ENCODE assay signal across 19 cellular contexts in genomic region chr10:25557136-25557535, GRCh38.
DNase-seq lines count a peak whose midpoint lies in the region; ATAC-seq, FAIRE-seq and TF ChIP-seq lines count a peak whose summit lies in the region.
"Had no signal": no experiment of that assay in that cellular context is flagged by ENCODE, and none has a peak within 500 bp of the region (broad histone marks: within the 10 kb centered on the region; RNA-seq: fewer than 3 reads in every experiment).

No MANE protein-coding gene starts in this region.

- peak; percentile 62 for FAIRE-seq in endothelial cell of umbilical vein (lab: Jason Lieb, UNC)
- FAIRE-seq: A204.1, GM12892, H1, RCC 7860 had no signal

- no peaks in the 10 kb centered on the region for H4K20me1 ChIP-seq in endothelial cell of umbilical vein (replicated peaks; ENCODE audit: control insufficient read depth, extremely low read depth, insufficient read depth, low read length)
- H4K20me1 ChIP-seq: BLaER1 had no signal

- H3K27me3 ChIP-seq in endothelial cell of umbilical vein (ENCODE audit: control insufficient read depth in 2 of 2, insufficient read depth in 2 of 2, low read length in 2 of 2): no peaks in the 10 kb centered on the region
- H3K27me3 ChIP-seq: BLaER1 had no signal

- BruUV-seq in Calu3 (replicated peaks; lab: Mats Ljungman, UMichigan) (no TSS peak), endothelial cell of umbilical vein (replicated peaks; lab: Mats Ljungman, UMichigan) (TSS peak; percentile 60)

- no peaks in the 10 kb centered on the region for H3K9me3 ChIP-seq in endothelial cell of umbilical vein (replicated peaks; ENCODE audit: control insufficient read depth, insufficient read depth, low read length)
- H3K9me3 ChIP-seq: BLaER1 had no signal

- H3K27me3 Mint-ChIP-seq in Calu3 (ENCODE audit: unreplicated experiment) (no peaks in the 10 kb centered on the region), nephron (ENCODE audit: low read depth) (no peaks in the 10 kb centered on the region), T-cell (no peaks in the 10 kb centered on the region)

- H3K36me3 ChIP-seq in endothelial cell of umbilical vein (ENCODE audit: control insufficient read depth in 2 of 2, extremely low read depth in 1 of 2, insufficient read depth in 2 of 2, low read length in 2 of 2): no peaks in the 10 kb centered on the region
- H3K36me3 ChIP-seq: BLaER1 had no signal

- in situ Hi-C loops in SK-MEL-5 (cut with HindIII; ENCODE audit: low pct_unique_long_range_greater_than_20kb, low sequenced_read_pairs): no loop called here

- H3K4me3 Mint-ChIP-seq in Calu3 (ENCODE audit: low read depth, unreplicated experiment): no peak overlapping the region
- no peak overlapping the region for H3K4me3 Mint-ChIP-seq in nephron
- H3K4me3 Mint-ChIP-seq in T-cell: no peak overlapping the region
- H3K4me3 Mint-ChIP-seq: CD8-positive, alpha-beta T cell had no signal

- peak overlapping the region; percentile 42 for H3K27ac Mint-ChIP-seq in Calu3 (ENCODE audit: unreplicated experiment)
- peak overlapping the region; percentile 72 to 93 (median 87) for H3K27ac Mint-ChIP-seq in nephron
- H3K27ac Mint-ChIP-seq in T-cell: no peak overlapping the region
- H3K27ac Mint-ChIP-seq: CD8-positive, alpha-beta T cell had no signal

- H3K36me3 Mint-ChIP-seq in Calu3 (ENCODE audit: insufficient read depth, unreplicated experiment) (no peaks in the 10 kb centered on the region), nephron (ENCODE audit: low read depth) (no peaks in the 10 kb centered on the region), T-cell (no peaks in the 10 kb centered on the region)
- H3K36me3 Mint-ChIP-seq: CD8-positive, alpha-beta T cell had no signal

- intact Hi-C loops in Calu3 (cut with micrococcal nuclease; ENCODE audit: unreplicated experiment) (no loop called here), endothelial cell of umbilical vein (cut with micrococcal nuclease) (loop anchor here (2.0 kb wide), 1 partner anchor 34 kb away; no protein-coding TSS in a partner anchor)

- no peak for TF ChIP-seq CTCF in Calu3 (IDR thresholded peaks at IDR 0.05; ENCODE audit: unreplicated experiment)
- no peak for TF ChIP-seq CTCF in endothelial cell of umbilical vein (IDR thresholded peaks at IDR 0.05; ENCODE audit: extremely low read depth in 1 of 2, insufficient read depth in 1 of 2, low read depth in 1 of 2, low read length in 2 of 2)
- no peak for TF ChIP-seq CTCF in nephron (IDR thresholded peaks at IDR 0.05; ENCODE audit: unreplicated experiment in 3 of 3)

- no peak overlapping the region for H3K4me3 ChIP-seq in endothelial cell of umbilical vein (replicated peaks in 1 of 3; ENCODE audit: insufficient read depth in 1 of 3, low read depth in 1 of 3, low read length in 3 of 3)
- H3K4me3 ChIP-seq: BLaER1 had no signal

- H2AFZ ChIP-seq in endothelial cell of umbilical vein (ENCODE audit: low read depth, low read length): peak overlapping the region; percentile 69

- dilution Hi-C loops in endothelial cell of umbilical vein (cut with MboI; ENCODE audit: extremely low pct_ligation_motif_present, low sequenced_read_pairs): no loop called here

- peaks cover 18% of the 10 kb centered on the region for H3K4me1 ChIP-seq in endothelial cell of umbilical vein (ENCODE audit: control insufficient read depth, extremely low read depth, insufficient read depth, low read length)
- H3K4me1 ChIP-seq: BLaER1 had no signal

- no peaks in the 10 kb centered on the region for H3K9me1 ChIP-seq in endothelial cell of umbilical vein (replicated peaks; ENCODE audit: control insufficient read depth, extremely low read depth, insufficient read depth, low read length)

- POLR2A ChIA-PET in endothelial cell of umbilical vein (lab: Charles Lee): no interaction called here
- POLR2A ChIA-PET in T-cell (lab: Charles Lee): no interaction called here

- H3K9ac ChIP-seq in endothelial cell of umbilical vein (replicated peaks; ENCODE audit: extremely low read depth, insufficient read depth, low read length): no peak overlapping the region
- H3K9ac ChIP-seq: BLaER1, KMS-11 had no signal

- TF ChIP-seq POLR2A in endothelial cell of umbilical vein (IDR thresholded peaks at IDR 0.05; ENCODE audit: low read depth, low read length): no peak

- DNase-seq in Calu3 (no peak), SK-MEL-5 (ENCODE audit: low read depth, low spot score) (peak; percentile 26), endothelial cell of umbilical vein (ENCODE audit: low read depth, low spot score) (peak; percentile 33), T-cell (no peak), NCI-H446 treated with DMSO at 0.1 percent for 48 hours (lab: John Stamatoyannopoulos, UW) (no peak), HCEC 1CT (no peak)
- DNase-seq: CD8-positive, alpha-beta T cell; NCI-H1105; NCI-H1694 treated with DMSO at 0.1 percent for 48 hours; NCI-H345; SHP77 had no signal

- no peaks in the 10 kb centered on the region for H3K79me2 ChIP-seq in endothelial cell of umbilical vein (ENCODE audit: control insufficient read depth, insufficient read depth, low read length)

- H3K4me2 ChIP-seq in endothelial cell of umbilical vein (ENCODE audit: insufficient read depth, low read length): peak overlapping the region; percentile 27
- H3K4me2 ChIP-seq: BLaER1, KMS-11 had no signal

- CTCF ChIA-PET in Calu3 (lab: Charles Lee): no interaction called here
- CTCF ChIA-PET in endothelial cell of umbilical vein (lab: Charles Lee): interaction anchor here (0.9 to 2.4 kb wide), 4 partner anchors 10 to 81 kb away, joined by 3 to 9 read pairs (median 4); no protein-coding TSS in a partner anchor
- CTCF ChIA-PET in T-cell (lab: Charles Lee): no interaction called here

- no peak for ATAC-seq in GM18858 (IDR thresholded peaks at IDR 0.05; ENCODE audit: unreplicated experiment)
- no peak for ATAC-seq in T-cell (replicated peaks in 1 of 4)
- ATAC-seq: CD8-positive, alpha-beta T cell had no signal

- H3K27ac ChIP-seq in endothelial cell of umbilical vein (ENCODE audit: insufficient read depth, low read depth, low read length): peak overlapping the region; percentile 44
- H3K27ac ChIP-seq: BLaER1, KMS-11 had no signal

- H3K4me1 Mint-ChIP-seq in Calu3 (ENCODE audit: low read depth, unreplicated experiment) (peaks cover 21% of the 10 kb centered on the region), nephron (peaks cover 30% of the 10 kb centered on the region), T-cell (no peaks in the 10 kb centered on the region)

- no peaks in the 10 kb centered on the region for H3K9me3 Mint-ChIP-seq in Calu3 (ENCODE audit: low read depth, unreplicated experiment)
- no peaks in the 10 kb centered on the region for H3K9me3 Mint-ChIP-seq in nephron
- H3K9me3 Mint-ChIP-seq in T-cell: peaks cover 0 to 3% (median 0%) of the 10 kb centered on the region in 3 donors

TF ChIP-seq in endothelial cell of umbilical vein, 7 proteins besides CTCF, POLR2A, EP300 and RAD21:
- TF ChIP-seq MYC (IDR thresholded peaks at IDR 0.05; ENCODE audit: low read depth, low read length) (no peak), JUN (IDR thresholded peaks at IDR 0.05; ENCODE audit: borderline replicate concordance, insufficient read depth, insufficient read length, low read depth) (no peak), EZH2 (IDR thresholded peaks at IDR 0.05; ENCODE audit: borderline replicate concordance, low read depth, low read length, severe bottlenecking) (no peak), FOS (IDR thresholded peaks at IDR 0.05; ENCODE audit: borderline replicate concordance, insufficient read depth, low read length) (no peak), GATA2 (IDR thresholded peaks at IDR 0.05; ENCODE audit: insufficient read depth, insufficient read length, low read depth, low read length) (no peak), POLR2AphosphoS5 (IDR thresholded peaks at IDR 0.05; ENCODE audit: insufficient read depth, low read depth, low read length) (no peak)
- TF ChIP-seq, protein P1, sequence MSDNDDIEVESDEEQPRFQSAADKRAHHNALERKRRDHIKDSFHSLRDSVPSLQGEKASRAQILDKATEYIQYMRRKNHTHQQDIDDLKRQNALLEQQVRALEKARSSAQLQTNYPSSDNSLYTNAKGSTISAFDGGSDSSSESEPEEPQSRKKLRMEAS (IDR thresholded peaks at IDR 0.05; ENCODE audit: insufficient read depth, insufficient read length): no peak

Comparison
In these comparisons a context has a peak if more than half of its experiments do, and no peak if none do; other contexts are left out.
1. DNase-seq: peak in SK-MEL-5 (single experiment) and endothelial cell of umbilical vein (single experiment); none in Calu3 (single experiment), T-cell (0 of 34), NCI-H446 treated with DMSO at 0.1 percent for 48 hours (single experiment) and HCEC 1CT (single experiment).
2. H3K27ac Mint-ChIP-seq: peak in Calu3 (single experiment) and nephron (3 of 3); none in T-cell (0 of 2).